ENCODE assay signal across 7 cellular contexts in genomic region chr7:101153969-101154692, GRCh38. TPM values are rescaled to one million over a fixed set of nuclear protein-coding genes. Genes with fewer than 3 reads are reported as not detected.
DNase-seq lines count a peak whose midpoint lies in the region; ATAC-seq and TF ChIP-seq lines count a peak whose summit lies in the region.

AP1S1 (plus strand) TSS chr7:101154476; CDS start chr7:101154515, 39 bp downstream.

- intact Hi-C loops in MCF 10A (cut with micrococcal nuclease): no loop called here

- H3K4me2 ChIP-seq in skeletal muscle satellite cell (ENCODE audit: low read length): peak within 1 kb of the TSS; percentile 96

- peaks cover 23% of the 10 kb centered on the region for H3K4me1 Mint-ChIP-seq in MCF 10A (ENCODE audit: insufficient read depth, unreplicated experiment)

- peak within 1 kb of the TSS; percentile 87 for H3K27ac Mint-ChIP-seq in MCF 10A (ENCODE audit: low read depth, unreplicated experiment)

- H3K27ac ChIP-seq in VCaP: peak within 1 kb of the TSS; percentile 89

- peak within 1 kb of the TSS; percentile 82 for H3K4me3 Mint-ChIP-seq in MCF 10A (ENCODE audit: unreplicated experiment)

- POLR2A ChIA-PET in MCF 10A (lab: Yijun Ruan, JAX): interaction anchor here (0.6 to 3.5 kb wide), 7 partner anchors 9 to 423 kb away, joined by 3 to 28 read pairs (median 4); partner anchors contain the start of genes VGF and ZNHIT1

- no peaks in the 10 kb centered on the region for H3K9me3 Mint-ChIP-seq in MCF 10A (ENCODE audit: unreplicated experiment)

- peaks cover 24% of the 10 kb centered on the region for H3K36me3 Mint-ChIP-seq in MCF 10A (ENCODE audit: insufficient read depth, unreplicated experiment)

- H3K4me1 ChIP-seq in iPS-15b (ENCODE audit: control insufficient read depth, insufficient read depth, low read length): peaks cover 22% of the 10 kb centered on the region
- peaks cover 11% of the 10 kb centered on the region for H3K4me1 ChIP-seq in skeletal muscle satellite cell (ENCODE audit: control insufficient read depth, insufficient read depth, low read length)

- DNase-seq in NCI-H2171 treated with DMSO at 0.1 percent for 48 hours (lab: John Stamatoyannopoulos, UW) (peak; percentile 95), MCF 10A (ENCODE audit: unreplicated experiment) (peak; percentile 93)

- H3K36me3 ChIP-seq in iPS-15b (ENCODE audit: control insufficient read depth, insufficient read depth, low read length): peaks cover 6% of the 10 kb centered on the region
- peaks cover 30% of the 10 kb centered on the region for H3K36me3 ChIP-seq in skeletal muscle satellite cell (ENCODE audit: insufficient read depth, low read length)

- peak within 1 kb of the TSS; percentile 65 for H3K9ac ChIP-seq in iPS-15b (ENCODE audit: low read depth, low read length)
- peak within 1 kb of the TSS; percentile 93 for H3K9ac ChIP-seq in skeletal muscle satellite cell (ENCODE audit: low read depth, low read length)

- H3K27me3 ChIP-seq in iPS-15b (ENCODE audit: control insufficient read depth, insufficient read depth, low read length) (no peaks in the 10 kb centered on the region), skeletal muscle satellite cell (ENCODE audit: control insufficient read depth, insufficient read depth, low read length) (no peaks in the 10 kb centered on the region)

- TF ChIP-seq CTCF in VCaP (conservative IDR thresholded peaks at IDR 0.05): no peak
- TF ChIP-seq CTCF in MCF 10A (IDR thresholded peaks at IDR 0.05; ENCODE audit: unreplicated experiment): no peak

- ATAC-seq in GM18520 (IDR thresholded peaks at IDR 0.05; ENCODE audit: unreplicated experiment) (peak; percentile 73), HG03097 (IDR thresholded peaks at IDR 0.05; ENCODE audit: low FRiP score, unreplicated experiment) (peak; percentile 72)

- H3K4me3 ChIP-seq in iPS-15b (ENCODE audit: low read depth, low read length) (peak within 1 kb of the TSS; percentile 71), skeletal muscle satellite cell (ENCODE audit: low read length) (peak within 1 kb of the TSS; percentile 90)

- no TSS peak for BruUV-seq in MCF 10A (replicated peaks; lab: Mats Ljungman, UMichigan)

- H3K27me3 Mint-ChIP-seq in MCF 10A (ENCODE audit: insufficient read depth, unreplicated experiment): peaks cover 17% of the 10 kb centered on the region

- H3K9me3 ChIP-seq in iPS-15b (ENCODE audit: control insufficient read depth, insufficient read depth, low read length) (no peaks in the 10 kb centered on the region), skeletal muscle satellite cell (replicated peaks; ENCODE audit: low read length) (no peaks in the 10 kb centered on the region)

- CTCF ChIA-PET in MCF 10A (lab: Yijun Ruan, JAX): interaction anchor here (0.8 to 6.6 kb wide), 4 partner anchors 12 to 90 kb away, joined by 5 to 70 read pairs (median 15); partner anchors contain the start of gene FIS1

RNA-seq across cellular contexts. Expression of gene AP1S1, which starts in this region (rescaled TPM):
- total RNA-seq in MCF 10A (2022): 72.1 and 72.5 TPM in 2 replicates
- total RNA-seq in skeletal muscle satellite cell (2012; rRNA removed): 160 and 168 TPM in 2 replicates

Comparison
In these comparisons a context has a peak if more than half of its experiments do, and no peak if none do; other contexts are left out.
1. Peak in every context shown above with its lines: DNase-seq, ATAC-seq, H3K4me3 ChIP-seq and H3K27ac ChIP-seq.